ENCODE assay signal across 9 cellular contexts in the genomic region with DNA sequence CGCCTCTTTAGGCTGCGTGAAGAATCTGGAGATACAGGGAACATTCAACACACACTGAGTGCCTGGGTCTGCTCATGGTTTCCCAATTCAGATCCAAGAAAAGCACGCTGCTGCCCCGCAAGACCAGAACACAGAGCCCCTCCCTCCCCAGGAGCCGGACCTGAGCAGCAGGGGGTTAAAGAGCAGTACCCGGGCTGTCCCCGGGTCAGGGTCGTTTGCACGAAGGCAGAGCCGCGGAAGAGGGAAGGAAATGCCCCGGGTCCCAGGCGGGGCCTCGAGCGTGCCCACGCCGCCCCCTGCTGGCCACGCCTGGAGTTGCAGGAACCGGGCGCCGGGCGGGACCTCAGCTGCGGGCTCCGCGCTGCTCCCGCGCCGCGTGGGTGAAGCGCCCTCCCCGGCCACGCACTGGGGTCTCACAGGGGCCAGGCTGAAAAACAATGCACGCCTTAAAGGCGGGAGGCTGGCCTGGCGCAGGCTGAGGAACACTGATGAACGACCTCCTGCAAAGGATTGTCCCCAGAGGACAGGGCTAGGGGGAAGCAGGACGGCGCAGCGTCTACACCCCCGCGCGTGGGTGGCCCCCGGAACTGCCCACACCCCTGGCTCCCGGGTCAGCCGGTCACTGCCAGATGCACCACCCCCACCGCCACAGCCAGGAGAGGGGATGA. TPM values are rescaled to one million over a fixed set of nuclear protein-coding genes. Genes with fewer than 3 reads are reported as not detected.
DNase-seq lines count a peak whose midpoint lies in the region; ATAC-seq and TF ChIP-seq lines count a peak whose summit lies in the region.
"Had no signal": no experiment of that assay in that cellular context is flagged by ENCODE, and none has a peak within 500 bp of the region (broad histone marks: within the 10 kb centered on the region; RNA-seq: fewer than 3 reads in every experiment).

No MANE protein-coding gene starts in this region.

- intact Hi-C loops in cardiac septum (cut with DNase I) (loop anchor here (1.0 to 10.0 kb wide), 3 partner anchors 525 to 583 kb away; a partner anchor contains a TSS), posterior vena cava (cut with DNase I) (loop anchor here in 1 of 2 donors (5.0 kb wide), 1 partner anchor 527 kb away; no protein-coding TSS in a partner anchor), upper lobe of right lung (cut with DNase I) (loop anchor here (10.0 kb wide), 1 partner anchor 525 kb away; no protein-coding TSS in a partner anchor)

- H3K27me3 ChIP-seq in upper lobe of right lung = no peaks in the 10 kb centered on the region

- no peaks in the 10 kb centered on the region for H3K9me3 ChIP-seq in upper lobe of right lung

- no peak overlapping the region for H3K27ac Mint-ChIP-seq in activated naive CD4-positive, alpha-beta T cell treated with anti-CD3 and anti-CD28 coated beads, Interleukin-2, amount 50 U/mL, for 72 hours

- TF ChIP-seq CTCF in upper lobe of right lung (IDR thresholded peaks at IDR 0.05) = peak; percentile 99

- H3K27ac ChIP-seq in upper lobe of right lung = no peak overlapping the region

- DNase-seq in ELR (ENCODE audit: low read depth) = peak; percentile 53
- peak; percentile 61 for DNase-seq in HT-29 (ENCODE audit: low spot score)
- peak; percentile 64 to 84 for DNase-seq in activated naive CD4-positive, alpha-beta T cell treated with anti-CD3 and anti-CD28 coated beads, Interleukin-2, amount 50 U/mL, for 72 hours (ENCODE audit: low spot score in 2 of 2)
- peak; percentile 78 for DNase-seq in cardiac septum (ENCODE audit: low spot score)
- DNase-seq in posterior vena cava (ENCODE audit: low spot score) = peak; percentile 86
- DNase-seq in upper lobe of right lung = peak; percentile 81

- H3K36me3 ChIP-seq in upper lobe of right lung = no peaks in the 10 kb centered on the region

- H3K36me3 Mint-ChIP-seq in activated naive CD4-positive, alpha-beta T cell treated with anti-CD3 and anti-CD28 coated beads, Interleukin-2, amount 50 U/mL, for 72 hours = no peaks in the 10 kb centered on the region

- H3K4me3 ChIP-seq in upper lobe of right lung = peak overlapping the region; percentile 39

- peaks cover 0 to 4% of the 10 kb centered on the region in 2 donors for H3K9me3 Mint-ChIP-seq in activated naive CD4-positive, alpha-beta T cell treated with anti-CD3 and anti-CD28 coated beads, Interleukin-2, amount 50 U/mL, for 72 hours

- ATAC-seq in SK-N-SH treated with all-trans-retinoic acid at 6 μM for 48 hours (peak; percentile 96), upper lobe of right lung (peak; percentile 91), GM19463 (IDR thresholded peaks at IDR 0.05; ENCODE audit: unreplicated experiment) (no peak)
- ATAC-seq in activated naive CD4-positive, alpha-beta T cell treated with anti-CD3 and anti-CD28 coated beads, Interleukin-2, amount 50 U/mL, for 72 hours = peak; percentile 85 to 92

- H3K4me1 ChIP-seq in upper lobe of right lung = peaks cover 10% of the 10 kb centered on the region

TF ChIP-seq in SK-N-SH treated with all-trans-retinoic acid at 6 μM for 48 hours, 23 proteins besides CTCF, POLR2A, EP300 and RAD21:
- TF ChIP-seq CSDC2 (CRISPR knock-in tag; IDR thresholded peaks at IDR 0.05) (no peak), ZC3H10 (CRISPR knock-in tag; IDR thresholded peaks at IDR 0.05) (no peak), ZFP30 (CRISPR knock-in tag; IDR thresholded peaks at IDR 0.05) (no peak), ZNF565 (CRISPR knock-in tag; conservative IDR thresholded peaks at IDR 0.05; ENCODE audit: low read depth) (no peak), ARNTL (CRISPR knock-in tag; IDR thresholded peaks at IDR 0.05; ENCODE audit: borderline replicate concordance, low read depth) (no peak), ZFP3 (CRISPR knock-in tag; IDR thresholded peaks at IDR 0.05) (no peak), TCF4 (CRISPR knock-in tag; IDR thresholded peaks at IDR 0.05; ENCODE audit: borderline replicate concordance) (no peak), OSR1 (CRISPR knock-in tag; IDR thresholded peaks at IDR 0.05) (no peak), GLIS3 (CRISPR knock-in tag; IDR thresholded peaks at IDR 0.05) (no peak), BACH2 (CRISPR knock-in tag; IDR thresholded peaks at IDR 0.05; ENCODE audit: borderline replicate concordance) (no peak), PPARA (CRISPR knock-in tag; IDR thresholded peaks at IDR 0.05; ENCODE audit: borderline replicate concordance) (no peak)
- TF ChIP-seq, protein P1, sequence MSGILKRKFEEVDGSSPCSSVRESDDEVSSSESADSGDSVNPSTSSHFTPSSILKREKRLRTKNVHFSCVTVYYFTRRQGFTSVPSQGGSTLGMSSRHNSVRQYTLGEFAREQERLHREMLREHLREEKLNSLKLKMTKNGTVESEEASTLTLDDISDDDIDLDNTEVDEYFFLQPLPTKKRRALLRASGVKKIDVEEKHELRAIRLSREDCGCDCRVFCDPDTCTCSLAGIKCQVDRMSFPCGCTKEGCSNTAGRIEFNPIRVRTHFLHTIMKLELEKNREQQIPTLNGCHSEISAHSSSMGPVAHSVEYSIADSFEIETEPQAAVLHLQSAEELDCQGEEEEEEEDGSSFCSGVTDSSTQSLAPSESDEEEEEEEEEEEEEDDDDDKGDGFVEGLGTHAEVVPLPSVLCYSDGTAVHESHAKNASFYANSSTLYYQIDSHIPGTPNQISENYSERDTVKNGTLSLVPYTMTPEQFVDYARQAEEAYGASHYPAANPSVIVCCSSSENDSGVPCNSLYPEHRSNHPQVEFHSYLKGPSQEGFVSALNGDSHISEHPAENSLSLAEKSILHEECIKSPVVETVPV (CRISPR knock-in tag; IDR thresholded peaks at IDR 0.05) = no peak
- TF ChIP-seq, protein P2, sequence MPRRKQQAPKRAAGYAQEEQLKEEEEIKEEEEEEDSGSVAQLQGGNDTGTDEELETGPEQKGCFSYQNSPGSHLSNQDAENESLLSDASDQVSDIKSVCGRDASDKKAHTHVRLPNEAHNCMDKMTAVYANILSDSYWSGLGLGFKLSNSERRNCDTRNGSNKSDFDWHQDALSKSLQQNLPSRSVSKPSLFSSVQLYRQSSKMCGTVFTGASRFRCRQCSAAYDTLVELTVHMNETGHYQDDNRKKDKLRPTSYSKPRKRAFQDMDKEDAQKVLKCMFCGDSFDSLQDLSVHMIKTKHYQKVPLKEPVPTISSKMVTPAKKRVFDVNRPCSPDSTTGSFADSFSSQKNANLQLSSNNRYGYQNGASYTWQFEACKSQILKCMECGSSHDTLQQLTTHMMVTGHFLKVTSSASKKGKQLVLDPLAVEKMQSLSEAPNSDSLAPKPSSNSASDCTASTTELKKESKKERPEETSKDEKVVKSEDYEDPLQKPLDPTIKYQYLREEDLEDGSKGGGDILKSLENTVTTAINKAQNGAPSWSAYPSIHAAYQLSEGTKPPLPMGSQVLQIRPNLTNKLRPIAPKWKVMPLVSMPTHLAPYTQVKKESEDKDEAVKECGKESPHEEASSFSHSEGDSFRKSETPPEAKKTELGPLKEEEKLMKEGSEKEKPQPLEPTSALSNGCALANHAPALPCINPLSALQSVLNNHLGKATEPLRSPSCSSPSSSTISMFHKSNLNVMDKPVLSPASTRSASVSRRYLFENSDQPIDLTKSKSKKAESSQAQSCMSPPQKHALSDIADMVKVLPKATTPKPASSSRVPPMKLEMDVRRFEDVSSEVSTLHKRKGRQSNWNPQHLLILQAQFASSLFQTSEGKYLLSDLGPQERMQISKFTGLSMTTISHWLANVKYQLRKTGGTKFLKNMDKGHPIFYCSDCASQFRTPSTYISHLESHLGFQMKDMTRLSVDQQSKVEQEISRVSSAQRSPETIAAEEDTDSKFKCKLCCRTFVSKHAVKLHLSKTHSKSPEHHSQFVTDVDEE (CRISPR knock-in tag; IDR thresholded peaks at IDR 0.05) = no peak

RNA-seq across cellular contexts. Expression of a gene that starts 48.9 kb away (rescaled TPM):
- total RNA-seq in HT-29 (2014; rRNA removed; shearing (Covaris generic)) = not detected in 2 replicates
- not detected for total RNA-seq in activated naive CD4-positive, alpha-beta T cell treated with anti-CD3 and anti-CD28 coated beads, Interleukin-2, amount 50 U/mL, for 72 hours
- total RNA-seq in cardiac septum (not detected), posterior vena cava (not detected), upper lobe of right lung (not detected)
- total RNA-seq: lower leg skin had no signal
